In the genomic region with DNA sequence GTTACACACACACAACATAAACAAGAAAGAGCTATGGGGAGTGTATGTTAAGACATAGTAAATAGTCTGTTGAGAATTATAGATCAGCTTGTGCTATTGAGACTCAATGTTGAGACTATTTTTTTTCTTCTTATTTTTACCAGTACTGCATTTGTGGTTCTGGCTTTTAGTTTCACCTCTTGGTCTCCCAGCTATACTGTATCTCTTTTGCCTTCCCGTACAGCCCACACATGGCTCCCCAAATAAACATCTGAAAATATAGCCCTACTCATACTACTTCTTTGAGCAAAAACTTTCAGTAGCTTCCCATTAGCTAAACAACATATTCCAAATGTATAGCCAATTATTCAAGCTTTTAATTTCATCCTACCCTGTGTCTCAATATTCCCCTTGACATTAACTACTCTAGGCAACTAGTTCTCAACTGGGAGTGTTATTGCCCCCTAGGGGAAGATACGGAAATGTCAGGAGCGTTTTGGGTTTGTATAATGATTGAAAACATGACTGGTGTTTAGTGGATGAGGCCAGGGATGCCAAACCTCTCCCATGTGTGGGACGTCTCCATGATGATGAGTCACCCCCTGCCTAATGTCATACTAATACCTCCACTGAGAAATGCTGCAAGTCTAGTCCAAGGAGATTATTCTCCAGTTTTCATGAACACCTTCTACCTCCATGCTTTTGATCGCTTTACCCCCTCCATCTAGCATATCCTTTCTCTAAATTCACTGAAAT, we compare ENCODE assay signal across 8 cellular contexts. TPM values are rescaled to one million over a fixed set of nuclear protein-coding genes. Genes with fewer than 3 reads are reported as not detected.
DNase-seq lines count a peak whose midpoint lies in the region; ATAC-seq and TF ChIP-seq lines count a peak whose summit lies in the region.

No MANE protein-coding gene starts in this region.

- peaks cover 11% of the 10 kb centered on the region for H3K27me3 Mint-ChIP-seq in activated CD4-positive, alpha-beta T cell treated with anti-CD3 and anti-CD28 coated beads for 36 hours
- H3K27me3 Mint-ChIP-seq in T-helper 17 cell: peaks cover 15% of the 10 kb centered on the region

- H3K9me3 ChIP-seq in esophagus muscularis mucosa (no peaks in the 10 kb centered on the region), T-helper 17 cell (ENCODE audit: control insufficient read depth, low read length, poor library complexity, severe bottlenecking) (no peaks in the 10 kb centered on the region)

- POLR2A ChIA-PET in activated CD4-positive, alpha-beta T cell treated with anti-CD3 and anti-CD28 coated beads for 36 hours (lab: Charles Lee): no interaction called here

- no peak for TF ChIP-seq POLR2A in esophagus muscularis mucosa (IDR thresholded peaks at IDR 0.05; ENCODE audit: low read depth)

- no peak overlapping the region for H3K27ac ChIP-seq in esophagus muscularis mucosa (replicated peaks in 1 of 4)

- no peak overlapping the region for H3K27ac Mint-ChIP-seq in activated CD4-positive, alpha-beta T cell treated with anti-CD3 and anti-CD28 coated beads for 36 hours
- no peak overlapping the region for H3K27ac Mint-ChIP-seq in T-helper 17 cell

- H3K36me3 ChIP-seq in esophagus muscularis mucosa: no peaks in the 10 kb centered on the region

- no peaks in the 10 kb centered on the region for H3K4me1 Mint-ChIP-seq in activated CD4-positive, alpha-beta T cell treated with anti-CD3 and anti-CD28 coated beads for 36 hours
- no peaks in the 10 kb centered on the region for H3K4me1 Mint-ChIP-seq in T-helper 17 cell

- WGBS in esophagus muscularis mucosa: 42% methylated on average over 5 of the region's 5 CpGs

- peak; percentile 19 to 51 (median 31) for TF ChIP-seq CTCF in esophagus muscularis mucosa (IDR thresholded peaks at IDR 0.05)
- no peak for TF ChIP-seq CTCF in omental fat pad (IDR thresholded peaks at IDR 0.05)

- H3K27me3 ChIP-seq in esophagus muscularis mucosa: no peaks in the 10 kb centered on the region

- H3K4me1 ChIP-seq in esophagus muscularis mucosa: no peaks in the 10 kb centered on the region

- no peak for TF ChIP-seq EP300 in esophagus muscularis mucosa (IDR thresholded peaks at IDR 0.05)

- CTCF ChIA-PET in activated CD4-positive, alpha-beta T cell treated with anti-CD3 and anti-CD28 coated beads for 36 hours (lab: Charles Lee): interaction anchor here (0.6 to 2.9 kb wide), 5 partner anchors 13 to 384 kb away, joined by 3 to 11 read pairs (median 4); no protein-coding TSS in a partner anchor

- peak; percentile 37 for DNase-seq in activated CD4-positive, alpha-beta T cell treated with anti-CD3 and anti-CD28 coated beads for 36 hours
- no peak for DNase-seq in activated CD4-positive, alpha-beta T cell treated with anti-CD3 and anti-CD28 coated beads for 4 hours
- DNase-seq in RKO (ENCODE audit: low spot score) (peak; percentile 73), esophagus muscularis mucosa (ENCODE audit: extremely low spot score) (no peak), omental fat pad (ENCODE audit: low spot score) (peak; percentile 22), T-helper 17 cell (no peak)

- H3K4me3 Mint-ChIP-seq in activated CD4-positive, alpha-beta T cell treated with anti-CD3 and anti-CD28 coated beads for 36 hours: no peak overlapping the region
- H3K4me3 Mint-ChIP-seq in T-helper 17 cell: no peak overlapping the region

- ATAC-seq in activated CD4-positive, alpha-beta T cell treated with anti-CD3 and anti-CD28 coated beads for 36 hours: no peak
- ATAC-seq in GM21381 (IDR thresholded peaks at IDR 0.05; ENCODE audit: unreplicated experiment) (peak; percentile 88), HG03571 (IDR thresholded peaks at IDR 0.05; ENCODE audit: unreplicated experiment) (peak; percentile 90), omental fat pad (ENCODE audit: low FRiP score) (peak; percentile 59), T-helper 17 cell (no peak)

- no peaks in the 10 kb centered on the region for H3K36me3 Mint-ChIP-seq in activated CD4-positive, alpha-beta T cell treated with anti-CD3 and anti-CD28 coated beads for 36 hours (ENCODE audit: low read depth)
- H3K36me3 Mint-ChIP-seq in T-helper 17 cell (ENCODE audit: low read depth): no peaks in the 10 kb centered on the region

- H3K9me3 Mint-ChIP-seq in activated CD4-positive, alpha-beta T cell treated with anti-CD3 and anti-CD28 coated beads for 36 hours (ENCODE audit: low read depth): no peaks in the 10 kb centered on the region

- intact Hi-C loops in activated CD4-positive, alpha-beta T cell treated with anti-CD3 and anti-CD28 coated beads for 36 hours (cut with DNase I, micrococcal nuclease): loop anchor here (2.0 to 5.0 kb wide), 3 partner anchors 322 to 591 kb away; no protein-coding TSS in a partner anchor
- intact Hi-C loops in esophagus muscularis mucosa (cut with DNase I): no loop called here

- H3K4me3 ChIP-seq in esophagus muscularis mucosa: no peak overlapping the region

RNA-seq across cellular contexts. Expression of a gene that starts 6.8 kb away (rescaled TPM):
- not detected for total RNA-seq in activated CD4-positive, alpha-beta T cell treated with anti-CD3 and anti-CD28 coated beads for 36 hours
- not detected for total RNA-seq in esophagus muscularis mucosa
- not detected for total RNA-seq in omental fat pad
- not detected for total RNA-seq in T-helper 17 cell

RNA-seq across cellular contexts. Expression of a gene that starts 53.9 kb away (rescaled TPM):
- total RNA-seq in activated CD4-positive, alpha-beta T cell treated with anti-CD3 and anti-CD28 coated beads for 36 hours: 10 to 100 TPM; 15.9 to 24.3 TPM
- total RNA-seq in esophagus muscularis mucosa (under 1 TPM in 3 of 4 donors, not detected in 1; under 0.01 to 0.78 (median 0.52) TPM), omental fat pad (under 1 TPM in 2 of 4 donors, not detected in 2; 0.19 to 0.96 TPM), T-helper 17 cell (under 1 TPM in 1 of 2 donors, not detected in 1; 0.16 TPM)

Comparison
In these comparisons a context has a peak if more than half of its experiments do, and no peak if none do; other contexts are left out.
1. DNase-seq: peak in activated CD4-positive, alpha-beta T cell treated with anti-CD3 and anti-CD28 coated beads for 36 hours (single experiment), RKO (single experiment) and omental fat pad (single experiment); none in activated CD4-positive, alpha-beta T cell treated with anti-CD3 and anti-CD28 coated beads for 4 hours (0 of 2), esophagus muscularis mucosa (single experiment) and T-helper 17 cell (0 of 3).
2. ATAC-seq: peak in GM21381 (single experiment), HG03571 (single experiment) and omental fat pad (single experiment); none in activated CD4-positive, alpha-beta T cell treated with anti-CD3 and anti-CD28 coated beads for 36 hours (single experiment) and T-helper 17 cell (single experiment).
3. CTCF ChIP-seq: peak in esophagus muscularis mucosa (3 of 3); none in omental fat pad (0 of 3).
4. RNA of a gene that starts 53.9 kb away (total RNA-seq): 15.9 to 24.3 TPM in activated CD4-positive, alpha-beta T cell treated with anti-CD3 and anti-CD28 coated beads for 36 hours; 0.19 to 0.96 TPM in omental fat pad, under 0.01 to 0.78 TPM in esophagus muscularis mucosa and 0.16 TPM in T-helper 17 cell; every median in the first group is over 4 times any median in the second.